Comparison of ENCODE assay signal across 1 cellular context in the genomic region with DNA sequence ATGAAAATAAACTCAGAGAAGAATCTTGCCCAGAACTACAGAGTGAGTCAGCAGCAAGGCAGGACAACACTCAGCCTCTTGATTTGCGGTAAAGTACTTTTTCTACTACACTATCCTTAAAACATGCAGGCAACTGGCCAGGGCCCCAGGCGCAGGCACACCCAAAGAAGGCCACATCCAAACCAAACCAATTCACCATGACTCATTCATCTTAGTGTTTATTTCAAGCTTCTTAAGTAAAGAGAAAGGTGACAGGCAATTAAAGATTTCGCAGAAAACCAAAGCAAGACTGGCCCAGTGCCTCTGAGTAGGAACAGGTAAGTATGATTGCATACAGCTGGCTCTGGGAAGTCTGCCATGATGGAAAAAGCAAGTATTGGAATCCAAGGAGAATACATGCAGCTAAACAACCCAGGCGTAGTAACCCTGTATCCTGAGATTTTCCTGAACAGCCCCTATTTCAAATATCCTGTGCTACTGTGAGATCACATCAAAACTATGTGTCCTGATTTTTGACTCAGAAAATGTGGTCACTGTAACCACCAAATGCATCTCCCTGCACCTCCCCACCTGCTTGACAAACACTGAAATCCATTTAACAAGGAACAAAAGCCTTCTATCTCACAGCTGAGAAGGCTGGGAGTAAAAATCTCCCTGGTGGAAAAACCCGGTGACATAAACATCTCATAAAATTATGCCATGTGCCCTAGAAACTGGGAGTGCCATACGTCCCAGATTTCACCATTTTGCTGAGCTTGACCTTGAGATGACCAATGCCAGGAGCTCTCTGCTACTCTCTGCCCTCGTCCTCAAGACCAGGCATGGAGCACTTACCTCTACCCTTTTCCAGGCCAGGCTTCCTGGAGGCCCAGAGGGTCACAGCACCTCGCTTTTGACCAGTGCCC.
TF ChIP-seq lines count a peak whose summit lies in the region.

No MANE protein-coding gene starts in this region.

TF ChIP-seq in K562, 482 proteins besides CTCF, POLR2A, EP300 and RAD21 (continues in another document):
- TF ChIP-seq, protein P1, sequence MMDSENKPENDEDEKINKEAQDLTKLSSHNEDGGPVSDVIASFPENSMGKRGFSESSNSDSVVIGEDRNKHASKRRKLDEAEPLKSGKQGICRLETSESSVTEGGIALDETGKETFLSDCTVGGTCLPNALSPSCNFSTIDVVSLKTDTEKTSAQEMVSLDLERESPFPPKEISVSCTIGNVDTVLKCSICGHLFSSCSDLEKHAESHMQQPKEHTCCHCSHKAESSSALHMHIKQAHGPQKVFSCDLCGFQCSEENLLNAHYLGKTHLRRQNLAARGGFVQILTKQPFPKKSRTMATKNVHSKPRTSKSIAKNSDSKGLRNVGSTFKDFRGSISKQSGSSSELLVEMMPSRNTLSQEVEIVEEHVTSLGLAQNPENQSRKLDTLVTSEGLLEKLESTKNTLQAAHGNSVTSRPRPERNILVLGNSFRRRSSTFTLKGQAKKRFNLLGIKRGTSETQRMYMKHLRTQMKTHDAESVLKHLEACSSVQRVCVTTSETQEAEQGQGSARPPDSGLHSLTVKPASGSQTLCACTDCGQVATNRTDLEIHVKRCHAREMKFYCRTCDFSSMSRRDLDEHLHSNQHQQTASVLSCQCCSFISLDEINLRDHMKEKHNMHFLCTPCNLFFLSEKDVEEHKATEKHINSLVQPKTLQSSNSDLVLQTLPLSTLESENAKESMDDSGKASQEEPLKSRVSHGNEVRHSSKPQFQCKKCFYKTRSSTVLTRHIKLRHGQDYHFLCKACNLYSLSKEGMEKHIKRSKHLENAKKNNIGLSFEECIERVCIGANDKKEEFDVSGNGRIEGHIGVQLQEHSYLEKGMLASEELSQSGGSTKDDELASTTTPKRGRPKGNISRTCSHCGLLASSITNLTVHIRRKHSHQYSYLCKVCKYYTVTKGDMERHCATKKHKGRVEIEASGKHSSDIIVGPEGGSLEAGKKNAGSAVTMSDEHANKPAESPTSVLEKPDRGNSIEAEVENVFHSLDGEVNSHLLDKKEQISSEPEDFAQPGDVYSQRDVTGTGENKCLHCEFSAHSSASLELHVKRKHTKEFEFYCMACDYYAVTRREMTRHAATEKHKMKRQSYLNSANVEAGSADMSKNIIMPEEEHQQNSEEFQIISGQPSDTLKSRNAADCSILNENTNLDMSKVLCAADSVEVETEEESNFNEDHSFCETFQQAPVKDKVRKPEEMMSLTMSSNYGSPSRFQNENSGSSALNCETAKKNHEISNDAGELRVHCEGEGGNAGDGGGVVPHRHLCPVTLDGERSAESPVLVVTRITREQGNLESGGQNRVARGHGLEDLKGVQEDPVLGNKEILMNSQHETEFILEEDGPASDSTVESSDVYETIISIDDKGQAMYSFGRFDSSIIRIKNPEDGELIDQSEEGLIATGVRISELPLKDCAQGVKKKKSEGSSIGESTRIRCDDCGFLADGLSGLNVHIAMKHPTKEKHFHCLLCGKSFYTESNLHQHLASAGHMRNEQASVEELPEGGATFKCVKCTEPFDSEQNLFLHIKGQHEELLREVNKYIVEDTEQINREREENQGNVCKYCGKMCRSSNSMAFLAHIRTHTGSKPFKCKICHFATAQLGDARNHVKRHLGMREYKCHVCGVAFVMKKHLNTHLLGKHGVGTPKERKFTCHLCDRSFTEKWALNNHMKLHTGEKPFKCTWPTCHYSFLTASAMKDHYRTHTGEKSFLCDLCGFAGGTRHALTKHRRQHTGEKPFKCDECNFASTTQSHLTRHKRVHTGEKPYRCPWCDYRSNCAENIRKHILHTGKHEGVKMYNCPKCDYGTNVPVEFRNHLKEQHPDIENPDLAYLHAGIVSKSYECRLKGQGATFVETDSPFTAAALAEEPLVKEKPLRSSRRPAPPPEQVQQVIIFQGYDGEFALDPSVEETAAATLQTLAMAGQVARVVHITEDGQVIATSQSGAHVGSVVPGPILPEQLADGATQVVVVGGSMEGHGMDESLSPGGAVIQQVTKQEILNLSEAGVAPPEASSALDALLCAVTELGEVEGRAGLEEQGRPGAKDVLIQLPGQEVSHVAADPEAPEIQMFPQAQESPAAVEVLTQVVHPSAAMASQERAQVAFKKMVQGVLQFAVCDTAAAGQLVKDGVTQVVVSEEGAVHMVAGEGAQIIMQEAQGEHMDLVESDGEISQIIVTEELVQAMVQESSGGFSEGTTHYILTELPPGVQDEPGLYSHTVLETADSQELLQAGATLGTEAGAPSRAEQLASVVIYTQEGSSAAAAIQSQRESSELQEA (IDR thresholded peaks at IDR 0.05; ENCODE audit: low read depth): no peak
- peak; percentile 46; the same call in 1 of the 2 replicates for TF ChIP-seq ARID1B (IDR thresholded peaks at IDR 0.05)
- TF ChIP-seq, protein P2, sequence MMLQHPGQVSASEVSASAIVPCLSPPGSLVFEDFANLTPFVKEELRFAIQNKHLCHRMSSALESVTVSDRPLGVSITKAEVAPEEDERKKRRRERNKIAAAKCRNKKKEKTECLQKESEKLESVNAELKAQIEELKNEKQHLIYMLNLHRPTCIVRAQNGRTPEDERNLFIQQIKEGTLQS (IDR thresholded peaks at IDR 0.05): peak; percentile 70
- TF ChIP-seq, protein P2 (CRISPR knock-in tag; conservative IDR thresholded peaks at IDR 0.05): no peak
- TF ChIP-seq ATF7 (IDR thresholded peaks at IDR 0.05): 0 out of 2 replicates have a peak, but pooled peaks have one; percentile 11
- TF ChIP-seq JUND (IDR thresholded peaks at IDR 0.05; ENCODE audit: borderline replicate concordance, low read depth, low read length): peak; percentile 52; the same call in 1 of the 2 replicates
- TF ChIP-seq JUND (tag; IDR thresholded peaks at IDR 0.05; ENCODE audit: borderline replicate concordance, low read depth, low read length): peak; percentile 69; the same call in 1 of the 3 replicates
- peak; percentile 41; the same call in 1 of the 2 replicates for TF ChIP-seq ZNF316 (IDR thresholded peaks at IDR 0.05)
- TF ChIP-seq, protein P3, sequence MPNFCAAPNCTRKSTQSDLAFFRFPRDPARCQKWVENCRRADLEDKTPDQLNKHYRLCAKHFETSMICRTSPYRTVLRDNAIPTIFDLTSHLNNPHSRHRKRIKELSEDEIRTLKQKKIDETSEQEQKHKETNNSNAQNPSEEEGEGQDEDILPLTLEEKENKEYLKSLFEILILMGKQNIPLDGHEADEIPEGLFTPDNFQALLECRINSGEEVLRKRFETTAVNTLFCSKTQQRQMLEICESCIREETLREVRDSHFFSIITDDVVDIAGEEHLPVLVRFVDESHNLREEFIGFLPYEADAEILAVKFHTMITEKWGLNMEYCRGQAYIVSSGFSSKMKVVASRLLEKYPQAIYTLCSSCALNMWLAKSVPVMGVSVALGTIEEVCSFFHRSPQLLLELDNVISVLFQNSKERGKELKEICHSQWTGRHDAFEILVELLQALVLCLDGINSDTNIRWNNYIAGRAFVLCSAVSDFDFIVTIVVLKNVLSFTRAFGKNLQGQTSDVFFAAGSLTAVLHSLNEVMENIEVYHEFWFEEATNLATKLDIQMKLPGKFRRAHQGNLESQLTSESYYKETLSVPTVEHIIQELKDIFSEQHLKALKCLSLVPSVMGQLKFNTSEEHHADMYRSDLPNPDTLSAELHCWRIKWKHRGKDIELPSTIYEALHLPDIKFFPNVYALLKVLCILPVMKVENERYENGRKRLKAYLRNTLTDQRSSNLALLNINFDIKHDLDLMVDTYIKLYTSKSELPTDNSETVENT (CRISPR knock-in tag; IDR thresholded peaks at IDR 0.05): no peak
- TF ChIP-seq ZBTB17 (CRISPR knock-in tag; IDR thresholded peaks at IDR 0.05): no peak
- no peak for TF ChIP-seq ZNF121 (CRISPR knock-in tag; conservative IDR thresholded peaks at IDR 0.05)
- no peak for TF ChIP-seq ZNF41 (CRISPR knock-in tag; conservative IDR thresholded peaks at IDR 0.05)
- TF ChIP-seq CHD1 (IDR thresholded peaks at IDR 0.05; ENCODE audit: low read length): no peak
- TF ChIP-seq, protein P4, sequence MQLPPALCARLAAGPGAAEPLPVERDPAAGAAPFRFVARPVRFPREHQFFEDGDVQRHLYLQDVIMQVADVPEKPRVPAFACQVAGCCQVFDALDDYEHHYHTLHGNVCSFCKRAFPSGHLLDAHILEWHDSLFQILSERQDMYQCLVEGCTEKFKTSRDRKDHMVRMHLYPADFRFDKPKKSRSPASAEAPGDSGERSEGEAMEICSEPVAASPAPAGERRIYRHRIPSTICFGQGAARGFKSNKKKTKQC (CRISPR knock-in tag; IDR thresholded peaks at IDR 0.05): no peak
- TF ChIP-seq HDAC1 (IDR thresholded peaks at IDR 0.05): peak in 1 of 2 experiments; percentile 44; a peak in 1 of 4 replicates
- TF ChIP-seq, protein P5, sequence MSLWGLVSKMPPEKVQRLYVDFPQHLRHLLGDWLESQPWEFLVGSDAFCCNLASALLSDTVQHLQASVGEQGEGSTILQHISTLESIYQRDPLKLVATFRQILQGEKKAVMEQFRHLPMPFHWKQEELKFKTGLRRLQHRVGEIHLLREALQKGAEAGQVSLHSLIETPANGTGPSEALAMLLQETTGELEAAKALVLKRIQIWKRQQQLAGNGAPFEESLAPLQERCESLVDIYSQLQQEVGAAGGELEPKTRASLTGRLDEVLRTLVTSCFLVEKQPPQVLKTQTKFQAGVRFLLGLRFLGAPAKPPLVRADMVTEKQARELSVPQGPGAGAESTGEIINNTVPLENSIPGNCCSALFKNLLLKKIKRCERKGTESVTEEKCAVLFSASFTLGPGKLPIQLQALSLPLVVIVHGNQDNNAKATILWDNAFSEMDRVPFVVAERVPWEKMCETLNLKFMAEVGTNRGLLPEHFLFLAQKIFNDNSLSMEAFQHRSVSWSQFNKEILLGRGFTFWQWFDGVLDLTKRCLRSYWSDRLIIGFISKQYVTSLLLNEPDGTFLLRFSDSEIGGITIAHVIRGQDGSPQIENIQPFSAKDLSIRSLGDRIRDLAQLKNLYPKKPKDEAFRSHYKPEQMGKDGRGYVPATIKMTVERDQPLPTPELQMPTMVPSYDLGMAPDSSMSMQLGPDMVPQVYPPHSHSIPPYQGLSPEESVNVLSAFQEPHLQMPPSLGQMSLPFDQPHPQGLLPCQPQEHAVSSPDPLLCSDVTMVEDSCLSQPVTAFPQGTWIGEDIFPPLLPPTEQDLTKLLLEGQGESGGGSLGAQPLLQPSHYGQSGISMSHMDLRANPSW (CRISPR knock-in tag; IDR thresholded peaks at IDR 0.05): no peak
- peak; percentile 23 for TF ChIP-seq MEIS2 (IDR thresholded peaks at IDR 0.05; ENCODE audit: partially characterized antibody)
- TF ChIP-seq, protein P6, sequence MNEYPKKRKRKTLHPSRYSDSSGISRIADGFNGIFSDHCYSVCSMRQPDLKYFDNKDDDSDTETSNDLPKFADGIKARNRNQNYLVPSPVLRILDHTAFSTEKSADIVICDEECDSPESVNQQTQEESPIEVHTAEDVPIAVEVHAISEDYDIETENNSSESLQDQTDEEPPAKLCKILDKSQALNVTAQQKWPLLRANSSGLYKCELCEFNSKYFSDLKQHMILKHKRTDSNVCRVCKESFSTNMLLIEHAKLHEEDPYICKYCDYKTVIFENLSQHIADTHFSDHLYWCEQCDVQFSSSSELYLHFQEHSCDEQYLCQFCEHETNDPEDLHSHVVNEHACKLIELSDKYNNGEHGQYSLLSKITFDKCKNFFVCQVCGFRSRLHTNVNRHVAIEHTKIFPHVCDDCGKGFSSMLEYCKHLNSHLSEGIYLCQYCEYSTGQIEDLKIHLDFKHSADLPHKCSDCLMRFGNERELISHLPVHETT (CRISPR knock-in tag; conservative IDR thresholded peaks at IDR 0.05 in 1 of 2, IDR thresholded peaks at IDR 0.05 in 1 of 2): peak in 1 of 2 experiments; percentile 25; a peak in 1 of 4 replicates
- TF ChIP-seq, protein P7, sequence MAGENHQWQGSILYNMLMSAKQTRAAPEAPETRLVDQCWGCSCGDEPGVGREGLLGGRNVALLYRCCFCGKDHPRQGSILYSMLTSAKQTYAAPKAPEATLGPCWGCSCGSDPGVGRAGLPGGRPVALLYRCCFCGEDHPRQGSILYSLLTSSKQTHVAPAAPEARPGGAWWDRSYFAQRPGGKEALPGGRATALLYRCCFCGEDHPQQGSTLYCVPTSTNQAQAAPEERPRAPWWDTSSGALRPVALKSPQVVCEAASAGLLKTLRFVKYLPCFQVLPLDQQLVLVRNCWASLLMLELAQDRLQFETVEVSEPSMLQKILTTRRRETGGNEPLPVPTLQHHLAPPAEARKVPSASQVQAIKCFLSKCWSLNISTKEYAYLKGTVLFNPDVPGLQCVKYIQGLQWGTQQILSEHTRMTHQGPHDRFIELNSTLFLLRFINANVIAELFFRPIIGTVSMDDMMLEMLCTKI (IDR thresholded peaks at IDR 0.05; ENCODE audit: partially characterized antibody): no peak
- TF ChIP-seq, protein P8, sequence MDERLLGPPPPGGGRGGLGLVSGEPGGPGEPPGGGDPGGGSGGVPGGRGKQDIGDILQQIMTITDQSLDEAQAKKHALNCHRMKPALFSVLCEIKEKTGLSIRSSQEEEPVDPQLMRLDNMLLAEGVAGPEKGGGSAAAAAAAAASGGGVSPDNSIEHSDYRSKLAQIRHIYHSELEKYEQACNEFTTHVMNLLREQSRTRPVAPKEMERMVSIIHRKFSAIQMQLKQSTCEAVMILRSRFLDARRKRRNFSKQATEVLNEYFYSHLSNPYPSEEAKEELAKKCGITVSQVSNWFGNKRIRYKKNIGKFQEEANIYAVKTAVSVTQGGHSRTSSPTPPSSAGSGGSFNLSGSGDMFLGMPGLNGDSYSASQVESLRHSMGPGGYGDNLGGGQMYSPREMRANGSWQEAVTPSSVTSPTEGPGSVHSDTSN (CRISPR knock-in tag; IDR thresholded peaks at IDR 0.05; ENCODE audit: low read depth): no peak
- TF ChIP-seq, protein P8 (tag; conservative IDR thresholded peaks at IDR 0.05; ENCODE audit: low read depth): 0 out of 2 replicates have a peak, but pooled peaks have one; percentile 19
- TF ChIP-seq GTF2A2 (tag; IDR thresholded peaks at IDR 0.05): no peak
- no peak for TF ChIP-seq HOXB6 (CRISPR knock-in tag; IDR thresholded peaks at IDR 0.05; ENCODE audit: borderline replicate concordance)
- no peak for TF ChIP-seq NFIX (CRISPR knock-in tag; IDR thresholded peaks at IDR 0.05; ENCODE audit: low read depth)
- TF ChIP-seq BRD4 (IDR thresholded peaks at IDR 0.05): no peak
- TF ChIP-seq, protein P9, sequence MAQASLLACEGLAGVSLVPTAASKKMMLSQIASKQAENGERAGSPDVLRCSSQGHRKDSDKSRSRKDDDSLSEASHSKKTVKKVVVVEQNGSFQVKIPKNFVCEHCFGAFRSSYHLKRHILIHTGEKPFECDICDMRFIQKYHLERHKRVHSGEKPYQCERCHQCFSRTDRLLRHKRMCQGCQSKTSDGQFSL (CRISPR knock-in tag; IDR thresholded peaks at IDR 0.05): no peak
- TF ChIP-seq, protein P9 (tag; IDR thresholded peaks at IDR 0.05): no peak
- 0 out of 2 replicates have a peak, but pooled peaks have one; percentile 13 for TF ChIP-seq FOXA1 (IDR thresholded peaks at IDR 0.05; ENCODE audit: borderline replicate concordance)
